18 cellular contexts compared by ENCODE assay signal in the genomic region with DNA sequence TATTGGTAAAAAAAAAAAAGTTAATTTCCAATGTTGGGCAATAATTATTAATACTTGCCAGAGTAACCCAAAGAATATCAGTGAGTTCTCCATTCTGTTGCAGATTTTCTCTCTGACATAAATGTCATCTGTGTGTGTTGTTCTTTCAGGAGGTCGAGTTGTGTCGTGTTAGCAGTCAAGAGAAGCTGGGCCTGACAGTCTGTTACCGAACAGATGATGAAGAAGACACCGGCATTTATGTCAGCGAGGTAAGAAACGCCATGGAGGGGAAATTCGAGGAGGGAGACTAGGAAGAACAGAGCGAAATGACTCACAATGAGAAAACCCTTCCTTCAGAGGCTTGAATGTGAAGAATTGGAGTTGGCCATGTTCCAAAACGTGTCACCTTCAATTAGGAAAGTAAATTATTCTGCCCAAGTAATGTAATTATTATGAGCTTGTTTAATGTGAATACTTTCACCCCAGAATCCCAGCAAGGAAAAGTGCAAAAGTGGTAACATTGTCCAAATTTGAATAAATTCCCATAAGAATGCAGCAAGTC.
A peak's percentile ranks its signal among the peaks of the same experiment; 100 is the strongest.
DNase-seq lines count a peak whose midpoint lies in the region; ATAC-seq, FAIRE-seq and TF ChIP-seq lines count a peak whose summit lies in the region.
"Had no signal": no experiment of that assay in that cellular context is flagged by ENCODE, and none has a peak within 500 bp of the region (broad histone marks: within the 10 kb centered on the region; RNA-seq: fewer than 3 reads in every experiment).

No MANE protein-coding gene starts in this region.

- intact Hi-C loops in ascending aorta (cut with DNase I): no loop called here
- intact Hi-C loops in Right ventricle myocardium inferior (cut with DNase I): no loop called here

- peak; percentile 65 for TF ChIP-seq EP300 in neural cell (conservative IDR thresholded peaks at IDR 0.05; ENCODE audit: poor library complexity, severe bottlenecking)

- POLR2A ChIA-PET in HEK293 (lab: Yijun Ruan, JAX): no interaction called here

- H3K27ac ChIP-seq in HEK293 (ENCODE audit: extremely low read depth, low read depth, low read length) (no peak overlapping the region), neural cell (ENCODE audit: low read length) (peak overlapping the region; percentile 16), ascending aorta (no peak overlapping the region)
- H3K27ac ChIP-seq: heart right ventricle, right lobe of liver had no signal

- no peaks in the 10 kb centered on the region for H3K9me3 ChIP-seq in HEK293 (ENCODE audit: control insufficient read depth, insufficient read depth, low read depth, low read length)
- H3K9me3 ChIP-seq in neural cell (ENCODE audit: low read length): no peaks in the 10 kb centered on the region
- H3K9me3 ChIP-seq in ascending aorta: no peaks in the 10 kb centered on the region
- H3K9me3 ChIP-seq: heart right ventricle, right lobe of liver had no signal

- no peak overlapping the region for H3K4me2 ChIP-seq in neural cell (ENCODE audit: low read length)
- H3K4me2 ChIP-seq: GM23338 had no signal

- FAIRE-seq in bronchial epithelial cell (lab: Jason Lieb, UNC): no peak
- FAIRE-seq: HTR-8/SVneo had no signal

- H3K9ac ChIP-seq in neural cell (ENCODE audit: low read length): no peak overlapping the region

- no peak overlapping the region for H3K4me3 ChIP-seq in HEK293 (ENCODE audit: low read depth, low read length)
- H3K4me3 ChIP-seq in bronchial epithelial cell (ENCODE audit: low read depth, low read length): no peak overlapping the region
- no peak overlapping the region for H3K4me3 ChIP-seq in neural cell (ENCODE audit: low read length)
- H3K4me3 ChIP-seq in ascending aorta: no peak overlapping the region
- H3K4me3 ChIP-seq: GM23338, heart right ventricle, right lobe of liver had no signal

- H3K36me3 ChIP-seq in HEK293 (ENCODE audit: control insufficient read depth in 2 of 2, insufficient read depth in 1 of 2, low read length in 2 of 2) (no peaks in the 10 kb centered on the region), bronchial epithelial cell (ENCODE audit: control insufficient read depth, insufficient read depth, low read length) (no peaks in the 10 kb centered on the region), neural cell (ENCODE audit: insufficient read depth, low read length) (no peaks in the 10 kb centered on the region), ascending aorta (no peaks in the 10 kb centered on the region)
- H3K36me3 ChIP-seq: heart right ventricle, right lobe of liver had no signal

- peak; percentile 63 for DNase-seq in NCI-H146 treated with DMSO at 0.1 percent for 48 hours (lab: John Stamatoyannopoulos, UW; ENCODE audit: unreplicated experiment)
- peak; percentile 7 for DNase-seq in bronchial epithelial cell (ENCODE audit: low read depth)
- no peak for DNase-seq in ascending aorta (ENCODE audit: low spot score in 2 of 2)
- DNase-seq in amniotic stem cell (lab: John Stamatoyannopoulos, UW): no peak
- no peak for DNase-seq in Right ventricle myocardium inferior (ENCODE audit: missing footprints)
- DNase-seq: activated gamma-delta T cell treated with Interleukin-2 at 50 U/mL for 16 hours; effector memory CD4-positive, alpha-beta T cell; heart right ventricle; mammary epithelial cell; NCI-H187; NCI-H510A treated with DMSO at 0.1 percent for 48 hours; OCI-M1; right lobe of liver had no signal

- TF ChIP-seq CTCF in HEK293 (tag by site-specific recombination; IDR thresholded peaks at IDR 0.05) (no peak), bronchial epithelial cell (IDR thresholded peaks at IDR 0.05; ENCODE audit: insufficient read depth, low read length, severe bottlenecking) (no peak), neural cell (IDR thresholded peaks at IDR 0.05; ENCODE audit: poor library complexity, severe bottlenecking) (no peak), ascending aorta (IDR thresholded peaks at IDR 0.05) (no peak)

- H3K4me1 ChIP-seq in HEK293 (ENCODE audit: control insufficient read depth, insufficient read depth, low read length) (no peaks in the 10 kb centered on the region), ascending aorta (no peaks in the 10 kb centered on the region)
- H3K4me1 ChIP-seq: heart right ventricle, right lobe of liver had no signal

- no peaks in the 10 kb centered on the region for H3K79me2 ChIP-seq in neural cell (replicated peaks; ENCODE audit: insufficient read depth, low read length)

- H3K27me3 ChIP-seq in bronchial epithelial cell (ENCODE audit: control insufficient read depth, insufficient read depth, low read length): no peaks in the 10 kb centered on the region
- no peaks in the 10 kb centered on the region for H3K27me3 ChIP-seq in neural cell (ENCODE audit: insufficient read depth, low read depth, low read length)
- H3K27me3 ChIP-seq in ascending aorta: no peaks in the 10 kb centered on the region
- H3K27me3 ChIP-seq: heart right ventricle, right lobe of liver had no signal

- CTCF ChIA-PET in HEK293 (lab: Yijun Ruan, JAX): interaction anchor here (0.6 kb wide), 1 partner anchor 424 kb away, joined by 3 read pairs; no protein-coding TSS in a partner anchor

- H4K20me1 ChIP-seq in neural cell (ENCODE audit: insufficient read depth): no peaks in the 10 kb centered on the region

- H3F3A ChIP-seq in neural cell (ENCODE audit: insufficient read depth, low read length, poor library complexity, severe bottlenecking): no peaks in the 10 kb centered on the region

- no peak overlapping the region for H2AFZ ChIP-seq in neural cell (ENCODE audit: low read depth, low read length)
- H2AFZ ChIP-seq: GM23338 had no signal

- no peak for ATAC-seq in Right ventricle myocardium inferior
- ATAC-seq: GM23338; heart right ventricle; right lobe of liver; stimulated activated memory B cell treated with anti-CD40 and anti-IgM and Interleukin-4, amounts not matched to agents 10 μg/mL and 1 μg/mL and 100 μg/mL, for 72 hours had no signal

- H3K9me2 ChIP-seq in neural cell (ENCODE audit: insufficient read depth, low read length): no peaks in the 10 kb centered on the region

- TF ChIP-seq RAD21 in neural cell (conservative IDR thresholded peaks at IDR 0.05): no peak

TF ChIP-seq in HEK293, 187 proteins besides CTCF, POLR2A, EP300 and RAD21:
- TF ChIP-seq ZNF585B (tag by site-specific recombination; IDR thresholded peaks at IDR 0.05) (0 out of 2 replicates have a peak, but pooled peaks have one; percentile 17), IKZF3 (tag by site-specific recombination; IDR thresholded peaks at IDR 0.05) (no peak)

TF ChIP-seq in neural cell, 6 proteins besides CTCF, POLR2A, EP300 and RAD21:
- TF ChIP-seq EZH2 (IDR thresholded peaks at IDR 0.05; ENCODE audit: borderline replicate concordance, insufficient read depth, low read length, poor library complexity, severe bottlenecking) (no peak), SMC3 (conservative IDR thresholded peaks at IDR 0.05; ENCODE audit: poor library complexity) (no peak), POLR2AphosphoS5 (IDR thresholded peaks at IDR 0.05) (peak; percentile 58)
TF ChIP-seq in neural cell: peak in this region for 1.

Comparison
In these comparisons a context has a peak if more than half of its experiments do, and no peak if none do; other contexts are left out.
1. DNase-seq: peak in NCI-H146 treated with DMSO at 0.1 percent for 48 hours (single experiment) and bronchial epithelial cell (single experiment); none in ascending aorta (0 of 2), amniotic stem cell (single experiment) and Right ventricle myocardium inferior (single experiment).